Comparison of ENCODE assay signal across 1 cellular context in the genomic region with DNA sequence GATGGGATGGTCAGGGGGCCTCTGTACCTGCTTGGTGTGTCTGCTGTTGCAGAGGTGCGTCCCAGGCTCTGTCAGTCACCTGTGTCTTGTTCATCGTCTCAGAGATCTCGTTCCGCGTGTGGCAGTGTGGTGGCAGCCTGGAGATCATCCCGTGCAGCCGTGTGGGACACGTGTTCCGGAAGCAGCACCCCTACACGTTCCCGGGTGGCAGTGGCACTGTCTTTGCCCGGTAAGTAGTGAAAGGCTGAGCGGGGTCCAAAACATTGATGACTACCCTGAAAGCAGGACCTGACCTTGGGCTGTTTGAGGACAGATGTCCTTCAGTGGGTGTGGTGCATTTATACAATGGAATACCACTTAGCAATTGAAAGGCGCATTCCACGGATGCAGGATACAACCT.
TF ChIP-seq lines count a peak whose summit lies in the region.

No MANE protein-coding gene starts in this region.

TF ChIP-seq in IMR-90, 13 proteins besides CTCF, POLR2A, EP300 and RAD21:
- TF ChIP-seq BHLHE40 (IDR thresholded peaks at IDR 0.05; ENCODE audit: low read depth, low read length) (no peak), MAFK (IDR thresholded peaks at IDR 0.05; ENCODE audit: low read depth, low read length) (no peak), MXI1 (IDR thresholded peaks at IDR 0.05; ENCODE audit: borderline replicate concordance, low read depth, low read length) (no peak), RCOR1 (IDR thresholded peaks at IDR 0.05; ENCODE audit: insufficient replicate concordance, low read length) (no peak), CHD1 (IDR thresholded peaks at IDR 0.05; ENCODE audit: low read depth, low read length) (no peak), MAZ (IDR thresholded peaks at IDR 0.05; ENCODE audit: borderline replicate concordance, low read depth, low read length) (no peak), RFX5 (IDR thresholded peaks at IDR 0.05; ENCODE audit: low read depth, low read length) (no peak), SMC3 (IDR thresholded peaks at IDR 0.05; ENCODE audit: low read depth, low read length) (no peak), FOS (IDR thresholded peaks at IDR 0.05; ENCODE audit: low read depth, low read length) (no peak), CEBPB (IDR thresholded peaks at IDR 0.05; ENCODE audit: low read depth, low read length) (no peak), NFE2L2 (IDR thresholded peaks at IDR 0.05; ENCODE audit: low read depth, low read length) (no peak)
- TF ChIP-seq, protein P1, sequence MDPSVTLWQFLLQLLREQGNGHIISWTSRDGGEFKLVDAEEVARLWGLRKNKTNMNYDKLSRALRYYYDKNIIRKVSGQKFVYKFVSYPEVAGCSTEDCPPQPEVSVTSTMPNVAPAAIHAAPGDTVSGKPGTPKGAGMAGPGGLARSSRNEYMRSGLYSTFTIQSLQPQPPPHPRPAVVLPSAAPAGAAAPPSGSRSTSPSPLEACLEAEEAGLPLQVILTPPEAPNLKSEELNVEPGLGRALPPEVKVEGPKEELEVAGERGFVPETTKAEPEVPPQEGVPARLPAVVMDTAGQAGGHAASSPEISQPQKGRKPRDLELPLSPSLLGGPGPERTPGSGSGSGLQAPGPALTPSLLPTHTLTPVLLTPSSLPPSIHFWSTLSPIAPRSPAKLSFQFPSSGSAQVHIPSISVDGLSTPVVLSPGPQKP (IDR thresholded peaks at IDR 0.05; ENCODE audit: borderline replicate concordance, low read depth, low read length): no peak
- TF ChIP-seq, protein P2, sequence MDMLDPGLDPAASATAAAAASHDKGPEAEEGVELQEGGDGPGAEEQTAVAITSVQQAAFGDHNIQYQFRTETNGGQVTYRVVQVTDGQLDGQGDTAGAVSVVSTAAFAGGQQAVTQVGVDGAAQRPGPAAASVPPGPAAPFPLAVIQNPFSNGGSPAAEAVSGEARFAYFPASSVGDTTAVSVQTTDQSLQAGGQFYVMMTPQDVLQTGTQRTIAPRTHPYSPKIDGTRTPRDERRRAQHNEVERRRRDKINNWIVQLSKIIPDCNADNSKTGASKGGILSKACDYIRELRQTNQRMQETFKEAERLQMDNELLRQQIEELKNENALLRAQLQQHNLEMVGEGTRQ (IDR thresholded peaks at IDR 0.05; ENCODE audit: low read depth, low read length): no peak
